In the genomic region with DNA sequence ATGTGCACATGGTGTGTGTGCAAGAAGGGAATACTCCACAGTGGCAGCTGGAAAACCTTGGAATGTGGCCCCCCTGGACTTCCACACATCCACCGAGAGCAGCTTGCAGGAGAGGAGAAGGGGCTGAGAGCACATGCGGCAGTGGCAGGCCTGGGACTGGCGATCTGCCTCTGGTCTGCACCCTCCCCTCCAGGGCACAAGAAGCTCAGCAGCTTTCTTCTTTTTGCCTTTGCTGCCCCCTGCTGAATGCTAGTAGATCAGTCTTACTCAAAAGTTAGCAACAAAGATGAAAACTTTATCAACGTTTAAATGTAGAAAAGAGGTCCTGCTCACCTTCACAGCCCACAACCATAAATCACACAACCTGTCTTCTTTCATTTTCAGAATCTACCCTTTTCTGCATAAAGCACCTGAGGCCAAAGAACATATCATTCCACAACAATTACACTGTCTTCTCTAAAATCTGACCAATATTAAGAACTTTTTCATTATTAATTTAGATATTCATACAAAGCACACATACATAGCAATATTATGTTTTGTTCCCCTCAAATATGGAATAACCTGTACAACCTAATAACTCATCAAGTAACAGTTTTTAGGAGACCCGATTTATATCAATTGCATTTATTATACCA, we compare ENCODE assay signal across 8 cellular contexts. TPM values are rescaled to one million over a fixed set of nuclear protein-coding genes. Genes with fewer than 3 reads are reported as not detected.
A peak's percentile ranks its signal among the peaks of the same experiment; 100 is the strongest.
DNase-seq lines count a peak whose midpoint lies in the region; ATAC-seq and TF ChIP-seq lines count a peak whose summit lies in the region.

No MANE protein-coding gene starts in this region.

- H3K4me3 ChIP-seq in colonic mucosa (no peak overlapping the region), liver (ENCODE audit: low read depth in 1 of 3, low read length in 3 of 3) (no peak overlapping the region)

- 69% methylated on average over 5 of the region's 5 CpGs for WGBS in liver

- CTCF ChIA-PET in activated CD8-positive, alpha-beta memory T cell treated with anti-CD3 and anti-CD28 coated beads, Interleukin-2, amount 10 ng/mL, durations not matched to agents 7 days and 5 days (lab: Charles Lee): interaction anchor here (0.9 to 1.3 kb wide), 4 partner anchors 14 to 179 kb away, joined by 3 to 4 read pairs (median 3); no protein-coding TSS in a partner anchor

- H3K27me3 Mint-ChIP-seq in activated CD8-positive, alpha-beta memory T cell treated with anti-CD3 and anti-CD28 coated beads, Interleukin-2, amount 10 ng/mL, durations not matched to agents 7 days and 5 days: no peaks in the 10 kb centered on the region

- no peaks in the 10 kb centered on the region for H3K9me3 ChIP-seq in colonic mucosa
- H3K9me3 ChIP-seq in liver (ENCODE audit: control insufficient read depth in 4 of 4, low read length in 3 of 4): no peaks in the 10 kb centered on the region

- H3K36me3 ChIP-seq in colonic mucosa (no peaks in the 10 kb centered on the region), liver (ENCODE audit: control insufficient read depth in 4 of 4, insufficient read depth in 3 of 4, low read depth in 1 of 4, low read length in 3 of 4) (peaks cover 3 to 57% (median 35%) of the 10 kb centered on the region in 4 donors)

- H3K9me3 Mint-ChIP-seq in activated CD8-positive, alpha-beta memory T cell treated with anti-CD3 and anti-CD28 coated beads, Interleukin-2, amount 10 ng/mL, durations not matched to agents 7 days and 5 days (ENCODE audit: low read depth): no peaks in the 10 kb centered on the region

- H3K27ac Mint-ChIP-seq in activated CD8-positive, alpha-beta memory T cell treated with anti-CD3 and anti-CD28 coated beads, Interleukin-2, amount 10 ng/mL, durations not matched to agents 7 days and 5 days: no peak overlapping the region

- H3K27me3 ChIP-seq in colonic mucosa (no peaks in the 10 kb centered on the region), liver (ENCODE audit: control insufficient read depth in 4 of 4, insufficient read depth in 4 of 4, low read length in 3 of 4) (no peaks in the 10 kb centered on the region)

- intact Hi-C loops in colonic mucosa (cut with DNase I): no loop called here

- ATAC-seq in activated CD8-positive, alpha-beta memory T cell treated with anti-CD3 and anti-CD28 coated beads, Interleukin-2, amount 10 ng/mL, durations not matched to agents 7 days and 5 days: peak; percentile 78
- ATAC-seq in HG03354 (IDR thresholded peaks at IDR 0.05; ENCODE audit: poor library complexity, severe bottlenecking, unreplicated experiment): peak; percentile 71
- no peak for ATAC-seq in HG03196 (IDR thresholded peaks at IDR 0.05; ENCODE audit: unreplicated experiment)
- ATAC-seq in GM19324 (IDR thresholded peaks at IDR 0.05; ENCODE audit: low FRiP score, unreplicated experiment): no peak

- H3K4me1 Mint-ChIP-seq in activated CD8-positive, alpha-beta memory T cell treated with anti-CD3 and anti-CD28 coated beads, Interleukin-2, amount 10 ng/mL, durations not matched to agents 7 days and 5 days: peaks cover 2% of the 10 kb centered on the region

- peak; percentile 36 to 66 for TF ChIP-seq RAD21 in liver (IDR thresholded peaks at IDR 0.05)

- TF ChIP-seq CTCF in colonic mucosa (IDR thresholded peaks at IDR 0.05) (no peak), liver (IDR thresholded peaks at IDR 0.05; ENCODE audit: low read depth, low read length, missing input control) (peak; percentile 23)

- H3K9ac ChIP-seq in colonic mucosa (ENCODE audit: low read depth in 2 of 2, low read length in 2 of 2) (no peak overlapping the region), liver (ENCODE audit: low read depth in 1 of 2, low read length in 2 of 2) (no peak overlapping the region)

- H3K4me3 Mint-ChIP-seq in activated CD8-positive, alpha-beta memory T cell treated with anti-CD3 and anti-CD28 coated beads, Interleukin-2, amount 10 ng/mL, durations not matched to agents 7 days and 5 days: no peak overlapping the region

- DNase-seq in activated CD8-positive, alpha-beta memory T cell treated with anti-CD3 and anti-CD28 coated beads, Interleukin-2, amount 10 ng/mL, durations not matched to agents 7 days and 5 days: peak; percentile 63
- DNase-seq in activated CD8-positive, alpha-beta memory T cell treated with anti-CD3 and anti-CD28 coated beads, Interleukin-2, amount 50 U/mL, for 48 hours: no peak
- peak; percentile 49 for DNase-seq in RPMI8226
- DNase-seq in colonic mucosa: peak; percentile 36

- peaks cover 34% of the 10 kb centered on the region for H3K36me3 Mint-ChIP-seq in activated CD8-positive, alpha-beta memory T cell treated with anti-CD3 and anti-CD28 coated beads, Interleukin-2, amount 10 ng/mL, durations not matched to agents 7 days and 5 days

- H3K27ac ChIP-seq in colonic mucosa (no peak overlapping the region), liver (ENCODE audit: low read depth in 1 of 2, low read length in 2 of 2) (no peak overlapping the region)

- H3K4me1 ChIP-seq in colonic mucosa (no peaks in the 10 kb centered on the region), liver (ENCODE audit: control insufficient read depth in 4 of 4, insufficient read depth in 4 of 4, low read length in 3 of 4) (no peaks in the 10 kb centered on the region)

TF ChIP-seq in liver, 16 proteins besides CTCF, POLR2A, EP300 and RAD21:
- TF ChIP-seq, protein P1, sequence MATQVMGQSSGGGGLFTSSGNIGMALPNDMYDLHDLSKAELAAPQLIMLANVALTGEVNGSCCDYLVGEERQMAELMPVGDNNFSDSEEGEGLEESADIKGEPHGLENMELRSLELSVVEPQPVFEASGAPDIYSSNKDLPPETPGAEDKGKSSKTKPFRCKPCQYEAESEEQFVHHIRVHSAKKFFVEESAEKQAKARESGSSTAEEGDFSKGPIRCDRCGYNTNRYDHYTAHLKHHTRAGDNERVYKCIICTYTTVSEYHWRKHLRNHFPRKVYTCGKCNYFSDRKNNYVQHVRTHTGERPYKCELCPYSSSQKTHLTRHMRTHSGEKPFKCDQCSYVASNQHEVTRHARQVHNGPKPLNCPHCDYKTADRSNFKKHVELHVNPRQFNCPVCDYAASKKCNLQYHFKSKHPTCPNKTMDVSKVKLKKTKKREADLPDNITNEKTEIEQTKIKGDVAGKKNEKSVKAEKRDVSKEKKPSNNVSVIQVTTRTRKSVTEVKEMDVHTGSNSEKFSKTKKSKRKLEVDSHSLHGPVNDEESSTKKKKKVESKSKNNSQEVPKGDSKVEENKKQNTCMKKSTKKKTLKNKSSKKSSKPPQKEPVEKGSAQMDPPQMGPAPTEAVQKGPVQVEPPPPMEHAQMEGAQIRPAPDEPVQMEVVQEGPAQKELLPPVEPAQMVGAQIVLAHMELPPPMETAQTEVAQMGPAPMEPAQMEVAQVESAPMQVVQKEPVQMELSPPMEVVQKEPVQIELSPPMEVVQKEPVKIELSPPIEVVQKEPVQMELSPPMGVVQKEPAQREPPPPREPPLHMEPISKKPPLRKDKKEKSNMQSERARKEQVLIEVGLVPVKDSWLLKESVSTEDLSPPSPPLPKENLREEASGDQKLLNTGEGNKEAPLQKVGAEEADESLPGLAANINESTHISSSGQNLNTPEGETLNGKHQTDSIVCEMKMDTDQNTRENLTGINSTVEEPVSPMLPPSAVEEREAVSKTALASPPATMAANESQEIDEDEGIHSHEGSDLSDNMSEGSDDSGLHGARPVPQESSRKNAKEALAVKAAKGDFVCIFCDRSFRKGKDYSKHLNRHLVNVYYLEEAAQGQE (IDR thresholded peaks at IDR 0.05): no peak
- no peak for TF ChIP-seq HNF4A (conservative IDR thresholded peaks at IDR 0.05)
- no peak for TF ChIP-seq EGR1 (IDR thresholded peaks at IDR 0.05; ENCODE audit: low read depth in 2 of 2)
- no peak for TF ChIP-seq RXRA (IDR thresholded peaks at IDR 0.05)
- TF ChIP-seq, protein P2, sequence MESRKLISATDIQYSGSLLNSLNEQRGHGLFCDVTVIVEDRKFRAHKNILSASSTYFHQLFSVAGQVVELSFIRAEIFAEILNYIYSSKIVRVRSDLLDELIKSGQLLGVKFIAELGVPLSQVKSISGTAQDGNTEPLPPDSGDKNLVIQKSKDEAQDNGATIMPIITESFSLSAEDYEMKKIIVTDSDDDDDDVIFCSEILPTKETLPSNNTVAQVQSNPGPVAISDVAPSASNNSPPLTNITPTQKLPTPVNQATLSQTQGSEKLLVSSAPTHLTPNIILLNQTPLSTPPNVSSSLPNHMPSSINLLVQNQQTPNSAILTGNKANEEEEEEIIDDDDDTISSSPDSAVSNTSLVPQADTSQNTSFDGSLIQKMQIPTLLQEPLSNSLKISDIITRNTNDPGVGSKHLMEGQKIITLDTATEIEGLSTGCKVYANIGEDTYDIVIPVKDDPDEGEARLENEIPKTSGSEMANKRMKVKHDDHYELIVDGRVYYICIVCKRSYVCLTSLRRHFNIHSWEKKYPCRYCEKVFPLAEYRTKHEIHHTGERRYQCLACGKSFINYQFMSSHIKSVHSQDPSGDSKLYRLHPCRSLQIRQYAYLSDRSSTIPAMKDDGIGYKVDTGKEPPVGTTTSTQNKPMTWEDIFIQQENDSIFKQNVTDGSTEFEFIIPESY (IDR thresholded peaks at IDR 0.05): no peak

RNA-seq across cellular contexts. Expression of a gene that starts 34.6 kb away (rescaled TPM):
- 10 to 100 TPM; 19.4 to 22.2 TPM for total RNA-seq in activated CD8-positive, alpha-beta memory T cell treated with anti-CD3 and anti-CD28 coated beads, Interleukin-2, amount 10 ng/mL, durations not matched to agents 7 days and 5 days
- total RNA-seq in colonic mucosa: 10 to 100 TPM; 14.2 to 19.8 TPM
- total RNA-seq in liver: 10 to 100 TPM in 1 of 2 donors, 1 to 10 TPM in 1; 9.8 to 10.4 TPM
- polyA plus RNA-seq in liver: 1 to 10 TPM; 1.8 to 3.7 TPM

RNA-seq across cellular contexts. Expression of a gene that starts 42.4 kb away (rescaled TPM):
- total RNA-seq in activated CD8-positive, alpha-beta memory T cell treated with anti-CD3 and anti-CD28 coated beads, Interleukin-2, amount 10 ng/mL, durations not matched to agents 7 days and 5 days: 10 to 100 TPM; 20.5 to 23.1 TPM
- total RNA-seq in colonic mucosa: 10 to 100 TPM; 11.9 to 17.4 TPM
- 1 to 10 TPM; 8.2 TPM for total RNA-seq in liver
- polyA plus RNA-seq in liver: 1 to 10 TPM; 3.3 to 8.1 TPM

RNA-seq across cellular contexts. Expression of a gene that starts 53.4 kb away (rescaled TPM):
- not detected for total RNA-seq in activated CD8-positive, alpha-beta memory T cell treated with anti-CD3 and anti-CD28 coated beads, Interleukin-2, amount 10 ng/mL, durations not matched to agents 7 days and 5 days
- total RNA-seq in colonic mucosa: not detected
- total RNA-seq in liver: not detected
- not detected for polyA plus RNA-seq in liver

Comparison
In these comparisons a context has a peak if more than half of its experiments do, and no peak if none do; other contexts are left out.
1. ATAC-seq: peak in activated CD8-positive, alpha-beta memory T cell treated with anti-CD3 and anti-CD28 coated beads, Interleukin-2, amount 10 ng/mL, durations not matched to agents 7 days and 5 days (single experiment) and HG03354 (single experiment); none in HG03196 (single experiment) and GM19324 (single experiment).